ENCODE assay signal across 8 cellular contexts in the genomic region with DNA sequence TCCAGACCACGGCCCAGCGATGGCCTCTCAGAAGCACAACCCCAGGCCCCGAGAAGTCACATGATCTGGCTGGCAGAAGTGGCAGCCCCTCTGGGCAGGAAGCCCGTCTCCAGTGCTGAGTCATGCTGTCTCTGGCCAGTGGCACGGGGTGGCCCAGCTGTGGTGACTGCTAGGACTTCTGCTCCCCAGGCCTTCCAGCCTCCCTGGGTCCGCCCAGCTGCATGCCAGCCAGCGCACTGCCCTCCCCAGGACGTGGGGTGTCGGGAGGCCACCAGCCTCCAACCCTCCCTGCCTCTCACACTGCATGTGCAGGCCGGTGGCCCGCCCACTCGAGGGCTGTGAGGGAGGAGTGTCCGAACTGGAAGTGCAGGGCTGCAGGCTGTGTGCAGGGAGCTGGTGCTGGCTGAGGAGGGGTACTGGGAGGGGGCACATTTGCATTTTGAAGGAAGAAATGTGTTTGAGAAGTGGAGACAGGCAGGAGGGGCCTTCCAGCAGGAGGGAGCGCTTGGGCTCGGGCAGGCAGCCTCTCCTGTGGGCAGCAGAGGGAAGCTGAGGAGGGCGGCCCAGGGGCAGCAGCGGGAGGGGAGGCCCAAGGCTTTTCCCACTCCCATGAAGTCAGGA. TPM values are rescaled to one million over a fixed set of nuclear protein-coding genes. Genes with fewer than 3 reads are reported as not detected.
DNase-seq lines count a peak whose midpoint lies in the region; ATAC-seq, FAIRE-seq and TF ChIP-seq lines count a peak whose summit lies in the region.

No MANE protein-coding gene starts in this region.

- H4K20me1 ChIP-seq in IMR-90 (ENCODE audit: insufficient read depth, low read length) = no peaks in the 10 kb centered on the region
- no peaks in the 10 kb centered on the region for H4K20me1 ChIP-seq in smooth muscle cell (ENCODE audit: low read depth)

- peak overlapping the region; percentile 99 for H2BK120ac ChIP-seq in IMR-90 (ENCODE audit: low read depth, low read length)

- TF ChIP-seq RAD21 in IMR-90 (IDR thresholded peaks at IDR 0.05; ENCODE audit: low read length) = no peak

- ATAC-seq in IMR-90 (ENCODE audit: low read depth) = peak; percentile 50
- ATAC-seq in activated T-cell treated with anti-CD3 and anti-CD28 coated beads, Interleukin-2, amount 50 U/mL, for 72 hours (replicated peaks in 1 of 2) = no peak

- no peaks in the 10 kb centered on the region for H3K4me1 Mint-ChIP-seq in activated naive CD4-positive, alpha-beta T cell treated with anti-CD3 and anti-CD28 coated beads, Interleukin-2, amount 10 ng/mL, durations not matched to agents 7 days and 5 days
- peaks cover 21% of the 10 kb centered on the region for H3K4me1 Mint-ChIP-seq in activated T-cell treated with anti-CD3 and anti-CD28 coated beads, Interleukin-2, amount 50 U/mL, for 72 hours (ENCODE audit: low read depth)

- H3K4me3 ChIP-seq in IMR-90 (ENCODE audit: insufficient read depth, low read depth, low read length) = no peak overlapping the region
- H3K4me3 ChIP-seq in smooth muscle cell = no peak overlapping the region

- H3K36me3 Mint-ChIP-seq in activated naive CD4-positive, alpha-beta T cell treated with anti-CD3 and anti-CD28 coated beads, Interleukin-2, amount 10 ng/mL, durations not matched to agents 7 days and 5 days = no peaks in the 10 kb centered on the region
- H3K36me3 Mint-ChIP-seq in activated T-cell treated with anti-CD3 and anti-CD28 coated beads, Interleukin-2, amount 50 U/mL, for 72 hours (ENCODE audit: insufficient read depth in 2 of 2) = no peaks in the 10 kb centered on the region

- intact Hi-C loops in IMR-90 (cut with micrococcal nuclease) = no loop called here

- H3K9me1 ChIP-seq in IMR-90 (ENCODE audit: insufficient read depth, low read length) = peaks cover 30% of the 10 kb centered on the region

- H2AK9ac ChIP-seq in IMR-90 (replicated peaks; ENCODE audit: low read depth, low read length, poor library complexity) = peak overlapping the region; percentile 86

- H3K4me3 Mint-ChIP-seq in activated naive CD4-positive, alpha-beta T cell treated with anti-CD3 and anti-CD28 coated beads, Interleukin-2, amount 10 ng/mL, durations not matched to agents 7 days and 5 days = no peak overlapping the region
- no peak overlapping the region for H3K4me3 Mint-ChIP-seq in activated T-cell treated with anti-CD3 and anti-CD28 coated beads, Interleukin-2, amount 50 U/mL, for 72 hours

- peak overlapping the region; percentile 92; the same call in 1 of the 2 replicates for H3K14ac ChIP-seq in IMR-90 (replicated peaks; ENCODE audit: low read depth, low read length)

- peak overlapping the region; percentile 72 for H2BK5ac ChIP-seq in IMR-90 (ENCODE audit: low read depth, low read length, poor library complexity, severe bottlenecking)

- H3K9ac ChIP-seq in IMR-90 (ENCODE audit: low read depth, low read length) (no peak overlapping the region), smooth muscle cell (ENCODE audit: low read depth) (no peak overlapping the region)

- H3K36me3 ChIP-seq in IMR-90 (ENCODE audit: control insufficient read depth, insufficient read depth, low read length) (no peaks in the 10 kb centered on the region), smooth muscle cell (ENCODE audit: low read depth) (no peaks in the 10 kb centered on the region)

- H3K27ac ChIP-seq in IMR-90 (ENCODE audit: insufficient read depth, low read length) = peak overlapping the region; percentile 32
- H3K27ac ChIP-seq in smooth muscle cell (ENCODE audit: low read depth) = peak overlapping the region; percentile 20

- peak overlapping the region; percentile 96 for H3K4ac ChIP-seq in IMR-90 (ENCODE audit: low read depth, low read length)

- no peaks in the 10 kb centered on the region for H3K79me2 ChIP-seq in smooth muscle cell (ENCODE audit: low read depth)

- H3K79me1 ChIP-seq in IMR-90 (ENCODE audit: low read depth in 1 of 2, low read length in 2 of 2) = peaks cover 0 to 4% of the 10 kb centered on the region in 2 experiments; a peak in 1 of 4 replicates

- peak; percentile 83 for DNase-seq in AG20443 (ENCODE audit: low spot score)
- peak; percentile 34 for DNase-seq in IMR-90
- DNase-seq in amniotic epithelial cell (ENCODE audit: low read depth) = peak; percentile 24
- DNase-seq in hypothalamus (lab: John Stamatoyannopoulos, UW) = peak; percentile 46 to 95 (median 85)
- DNase-seq in smooth muscle cell (lab: John Stamatoyannopoulos, UW; ENCODE audit: unreplicated experiment) = no peak
- no peak for DNase-seq in GM19239 (ENCODE audit: insufficient read length, low spot score)
- no peak for DNase-seq in activated naive CD4-positive, alpha-beta T cell treated with anti-CD3 and anti-CD28 coated beads, Interleukin-2, amount 10 ng/mL, durations not matched to agents 7 days and 5 days
- DNase-seq in activated T-cell treated with anti-CD3 and anti-CD28 coated beads, Interleukin-2, amount 50 U/mL, for 72 hours = no peak

- peak overlapping the region; percentile 86 for H2AFZ ChIP-seq in IMR-90 (replicated peaks; ENCODE audit: low read length, poor library complexity)
- H2AFZ ChIP-seq in smooth muscle cell (ENCODE audit: low read depth) = peak overlapping the region; percentile 29

- TF ChIP-seq POLR2A in IMR-90 (IDR thresholded peaks at IDR 0.05; ENCODE audit: low read depth, low read length) = no peak

- H3K9me3 ChIP-seq in IMR-90 (ENCODE audit: control insufficient read depth, insufficient read depth, low read length) = no peaks in the 10 kb centered on the region
- H3K9me3 ChIP-seq in smooth muscle cell (replicated peaks; ENCODE audit: low read depth) = no peaks in the 10 kb centered on the region

- in situ Hi-C loops in IMR-90 (cut with MboI; ENCODE audit: low sequenced_read_pairs) = no loop called here

- H4K5ac ChIP-seq in IMR-90 (ENCODE audit: low read depth, low read length) = peak overlapping the region; percentile 55

- CTCF ChIA-PET in IMR-90 (lab: Yijun Ruan, JAX) = interaction anchor here (0.6 to 1.4 kb wide), 5 partner anchors 67 to 149 kb away, joined by 3 read pairs; no protein-coding TSS in a partner anchor
- CTCF ChIA-PET in activated naive CD4-positive, alpha-beta T cell treated with anti-CD3 and anti-CD28 coated beads, Interleukin-2, amount 10 ng/mL, durations not matched to agents 7 days and 5 days (lab: Charles Lee) = no interaction called here

- H3K4me1 ChIP-seq in IMR-90 (ENCODE audit: control insufficient read depth, insufficient read depth, low read length) = peaks cover 27% of the 10 kb centered on the region
- H3K4me1 ChIP-seq in smooth muscle cell (ENCODE audit: low read depth) = peaks cover 20% of the 10 kb centered on the region

- POLR2A ChIA-PET in IMR-90 (lab: Charles Lee; ENCODE audit: unreplicated experiment) = interaction anchor here (0.9 kb wide), 1 partner anchor 42 kb away, joined by 3 read pairs; no protein-coding TSS in a partner anchor

- H3K9me3 Mint-ChIP-seq in activated naive CD4-positive, alpha-beta T cell treated with anti-CD3 and anti-CD28 coated beads, Interleukin-2, amount 10 ng/mL, durations not matched to agents 7 days and 5 days = no peaks in the 10 kb centered on the region
- H3K9me3 Mint-ChIP-seq in activated T-cell treated with anti-CD3 and anti-CD28 coated beads, Interleukin-2, amount 50 U/mL, for 72 hours = no peaks in the 10 kb centered on the region

- no peak for FAIRE-seq in GM19239 (lab: Jason Lieb, UNC)

- no peaks in the 10 kb centered on the region for H3K27me3 ChIP-seq in IMR-90 (ENCODE audit: control insufficient read depth, insufficient read depth, low read length)
- H3K27me3 ChIP-seq in smooth muscle cell (ENCODE audit: low read depth) = no peaks in the 10 kb centered on the region

- H3K18ac ChIP-seq in IMR-90 (ENCODE audit: low read depth, low read length) = no peak overlapping the region

- no TSS peak for BruUV-seq in IMR-90 (replicated peaks; lab: Mats Ljungman, UMichigan)

- peak overlapping the region; percentile 41 to 70; a peak in 3 of 4 replicates for H4K8ac ChIP-seq in IMR-90 (ENCODE audit: low read depth in 2 of 2, low read length in 2 of 2)

- dilution Hi-C loops in IMR-90 (cut with HindIII; ENCODE audit: low sequenced_read_pairs, unreplicated experiment) = no loop called here

- H3K23ac ChIP-seq in IMR-90 (ENCODE audit: low read depth, low read length) = 0 out of 2 replicates have a peak overlapping the region, but pooled peaks have one; percentile 71

- no peak overlapping the region for H3K4me2 ChIP-seq in IMR-90 (ENCODE audit: low read depth, low read length)
- H3K4me2 ChIP-seq in smooth muscle cell = peak overlapping the region; percentile 48

- H3K56ac ChIP-seq in IMR-90 (ENCODE audit: extremely low read depth, insufficient read depth, low read length) = no peak overlapping the region; the same call in 1 of the 2 replicates

- no peak overlapping the region for H3K27ac Mint-ChIP-seq in activated naive CD4-positive, alpha-beta T cell treated with anti-CD3 and anti-CD28 coated beads, Interleukin-2, amount 10 ng/mL, durations not matched to agents 7 days and 5 days
- H3K27ac Mint-ChIP-seq in activated T-cell treated with anti-CD3 and anti-CD28 coated beads, Interleukin-2, amount 50 U/mL, for 72 hours = no peak overlapping the region

- H2BK15ac ChIP-seq in IMR-90 (ENCODE audit: low read depth, low read length) = peak overlapping the region; percentile 83; the same call in 2 of the 3 replicates

- H3F3A ChIP-seq in smooth muscle cell (ENCODE audit: low read depth) = no peaks in the 10 kb centered on the region

- H2AK5ac ChIP-seq in IMR-90 (ENCODE audit: low read depth, low read length) = peak overlapping the region; percentile 65

- peak overlapping the region; percentile 96 for H4K91ac ChIP-seq in IMR-90 (ENCODE audit: insufficient read depth, low read depth, low read length)

- 100% methylated on average over 1 of the region's 17 CpGs; no CpG with 5 or more reads in 1 of the 2 experiments for WGBS in IMR-90 (ENCODE audit: extremely low coverage in 2 of 2, insufficient read length in 1 of 2), 2 experiments
- 43% methylated on average over 17 of the region's 17 CpGs for WGBS in smooth muscle cell (ENCODE audit: low lambda C conversion rate)

- H2BK20ac ChIP-seq in IMR-90 (ENCODE audit: low read depth, low read length) = peak overlapping the region; percentile 70

- TF ChIP-seq CTCF in IMR-90 (conservative IDR thresholded peaks at IDR 0.05; ENCODE audit: low read depth, low read length) (no peak; the same call in 1 of the 2 replicates), smooth muscle cell (IDR thresholded peaks at IDR 0.05; ENCODE audit: borderline replicate concordance, insufficient read depth, poor library complexity, severe bottlenecking) (no peak)

- H3K27me3 Mint-ChIP-seq in activated naive CD4-positive, alpha-beta T cell treated with anti-CD3 and anti-CD28 coated beads, Interleukin-2, amount 10 ng/mL, durations not matched to agents 7 days and 5 days = peaks cover 45% of the 10 kb centered on the region
- no peaks in the 10 kb centered on the region for H3K27me3 Mint-ChIP-seq in activated T-cell treated with anti-CD3 and anti-CD28 coated beads, Interleukin-2, amount 50 U/mL, for 72 hours (ENCODE audit: low read depth)

RNA-seq across cellular contexts. Expression of a gene that starts 17.0 kb away (rescaled TPM):
- total RNA-seq in IMR-90 (2012; rRNA removed) = 8.2 and 9.4 TPM in 2 replicates
- 31.0 and 33.7 TPM in 2 replicates for polyA plus RNA-seq in IMR-90 (2012; rRNA removed)
- 25.5 and 52.7 TPM in 2 replicates for polyA plus RNA-seq in IMR-90 (2012; cell fraction: cytosol; rRNA removed)
- polyA plus RNA-seq in IMR-90 (2012; cell fraction: nucleus; rRNA removed; ENCODE audit: low replicate concordance) = 18.3 and 34.8 TPM in 2 replicates
- total RNA-seq in smooth muscle cell = 7.0 and 11.7 TPM in 2 replicates
- polyA plus RNA-seq in smooth muscle cell = 15.8 and 18.6 TPM in 2 replicates
- total RNA-seq in activated T-cell treated with anti-CD3 and anti-CD28 coated beads, Interleukin-2, amount 50 U/mL, for 72 hours = 10 to 100 TPM; 43.9 to 52.0 TPM

Comparison
In these comparisons a context has a peak if more than half of its experiments do, and no peak if none do; other contexts are left out.
1. DNase-seq: peak in AG20443 (single experiment), IMR-90 (single experiment), amniotic epithelial cell (single experiment) and hypothalamus (51 of 51); none in smooth muscle cell (single experiment), GM19239 (single experiment), activated naive CD4-positive, alpha-beta T cell treated with anti-CD3 and anti-CD28 coated beads, Interleukin-2, amount 10 ng/mL, durations not matched to agents 7 days and 5 days (single experiment) and activated T-cell treated with anti-CD3 and anti-CD28 coated beads, Interleukin-2, amount 50 U/mL, for 72 hours (0 of 2).